ENCODE assay signal across 1 cellular context in the genomic region with DNA sequence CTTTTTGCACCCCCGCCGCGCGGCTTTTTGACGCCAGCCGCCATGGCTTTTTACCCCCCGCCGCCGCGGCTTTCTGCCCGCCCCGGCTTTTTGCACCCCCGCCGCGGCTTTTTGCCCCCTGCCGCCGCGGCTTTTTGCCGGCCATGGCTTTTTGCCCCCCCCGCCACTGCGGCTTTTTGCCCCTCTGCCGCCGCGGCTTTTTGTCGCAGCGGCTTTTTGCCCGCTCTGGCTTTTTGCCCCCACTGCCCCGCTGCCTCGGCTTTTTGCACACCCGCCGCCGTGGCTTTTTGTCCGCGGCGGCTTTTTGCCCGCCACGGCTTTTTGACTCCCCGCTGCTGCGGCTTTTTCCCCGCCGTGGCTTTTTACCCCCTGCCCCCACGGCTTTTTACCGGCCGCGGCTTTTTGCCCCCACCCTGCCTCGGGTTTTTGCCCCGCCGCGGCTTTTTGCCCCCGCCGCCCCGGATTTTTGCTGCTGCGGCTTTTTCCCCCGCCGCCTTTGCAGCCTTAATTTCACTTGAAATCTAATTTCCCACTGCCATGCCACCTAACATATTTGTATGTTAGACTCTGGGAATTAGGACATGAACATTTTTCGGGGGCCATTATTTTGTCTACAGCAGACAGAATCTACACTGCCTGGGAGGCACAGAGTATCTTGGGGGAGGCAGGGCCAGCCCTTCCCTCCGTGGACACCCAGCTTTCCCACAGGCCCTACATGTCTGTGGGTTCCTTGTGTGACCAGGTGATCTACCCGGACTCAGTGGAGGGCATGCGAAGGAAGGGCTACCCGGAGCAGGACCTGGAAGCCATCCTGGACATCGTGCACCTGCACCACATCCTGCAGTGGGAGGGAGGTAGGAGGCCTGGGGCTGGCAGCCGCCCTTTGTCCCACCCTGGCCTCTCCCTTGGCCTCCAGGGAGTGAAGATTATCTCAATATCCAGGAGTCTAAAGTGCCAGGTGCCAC.
A peak's percentile ranks its signal among the peaks of the same experiment; 100 is the strongest.
TF ChIP-seq lines count a peak whose summit lies in the region.

No MANE protein-coding gene starts in this region.

TF ChIP-seq in GM12878, 131 proteins besides CTCF, POLR2A, EP300 and RAD21:
- no peak for TF ChIP-seq BACH1 (IDR thresholded peaks at IDR 0.05; ENCODE audit: borderline replicate concordance)
- TF ChIP-seq SUZ12 (IDR thresholded peaks at IDR 0.05; ENCODE audit: unreplicated experiment), result peak; percentile 98
